ENCODE assay signal across 7 cellular contexts in genomic region chr12:124827588-124828184, GRCh38. TPM values are rescaled to one million over a fixed set of nuclear protein-coding genes. Genes with fewer than 3 reads are reported as not detected.
DNase-seq lines count a peak whose midpoint lies in the region; ATAC-seq and TF ChIP-seq lines count a peak whose summit lies in the region.

No MANE protein-coding gene starts in this region.

- TF ChIP-seq CTCF in progenitor cell of endocrine pancreas (IDR thresholded peaks at IDR 0.05; ENCODE audit: unreplicated experiment) = no peak

- peaks cover 12% of the 10 kb centered on the region for H3K27me3 Mint-ChIP-seq in progenitor cell of endocrine pancreas

- ATAC-seq in GM18909 (IDR thresholded peaks at IDR 0.05; ENCODE audit: poor library complexity, unreplicated experiment) (peak; percentile 77), HG03108 (IDR thresholded peaks at IDR 0.05; ENCODE audit: unreplicated experiment) (peak; percentile 57), GM21723 (IDR thresholded peaks at IDR 0.05; ENCODE audit: unreplicated experiment) (no peak), GM18502 (IDR thresholded peaks at IDR 0.05; ENCODE audit: poor library complexity, unreplicated experiment) (no peak)

- H3K4me3 Mint-ChIP-seq in progenitor cell of endocrine pancreas (ENCODE audit: low read depth) = no peak overlapping the region

- DNase-seq in T1000 (lab: John Stamatoyannopoulos, UW) (peak; percentile 4), progenitor cell of endocrine pancreas (ENCODE audit: low spot score, unreplicated experiment) (no peak), NCI-H1930 (lab: John Stamatoyannopoulos, UW) (no peak)

- peak overlapping the region; percentile 75 for H3K27ac Mint-ChIP-seq in progenitor cell of endocrine pancreas

- no peaks in the 10 kb centered on the region for H3K9me3 Mint-ChIP-seq in progenitor cell of endocrine pancreas (ENCODE audit: low read depth)

- no peaks in the 10 kb centered on the region for H3K36me3 Mint-ChIP-seq in progenitor cell of endocrine pancreas (ENCODE audit: insufficient read depth)

- peaks cover 35% of the 10 kb centered on the region for H3K4me1 Mint-ChIP-seq in progenitor cell of endocrine pancreas (ENCODE audit: low read depth)

RNA-seq across cellular contexts. Expression of gene SCARB1, which starts 36.0 kb away (rescaled TPM):
- 20.6 and 21.5 TPM in 2 replicates for total RNA-seq in progenitor cell of endocrine pancreas

Comparison
In these comparisons a context has a peak if more than half of its experiments do, and no peak if none do; other contexts are left out.
1. ATAC-seq: peak in GM18909 (single experiment) and HG03108 (single experiment); none in GM21723 (single experiment) and GM18502 (single experiment).